1 cellular context compared by ENCODE assay signal in the genomic region with DNA sequence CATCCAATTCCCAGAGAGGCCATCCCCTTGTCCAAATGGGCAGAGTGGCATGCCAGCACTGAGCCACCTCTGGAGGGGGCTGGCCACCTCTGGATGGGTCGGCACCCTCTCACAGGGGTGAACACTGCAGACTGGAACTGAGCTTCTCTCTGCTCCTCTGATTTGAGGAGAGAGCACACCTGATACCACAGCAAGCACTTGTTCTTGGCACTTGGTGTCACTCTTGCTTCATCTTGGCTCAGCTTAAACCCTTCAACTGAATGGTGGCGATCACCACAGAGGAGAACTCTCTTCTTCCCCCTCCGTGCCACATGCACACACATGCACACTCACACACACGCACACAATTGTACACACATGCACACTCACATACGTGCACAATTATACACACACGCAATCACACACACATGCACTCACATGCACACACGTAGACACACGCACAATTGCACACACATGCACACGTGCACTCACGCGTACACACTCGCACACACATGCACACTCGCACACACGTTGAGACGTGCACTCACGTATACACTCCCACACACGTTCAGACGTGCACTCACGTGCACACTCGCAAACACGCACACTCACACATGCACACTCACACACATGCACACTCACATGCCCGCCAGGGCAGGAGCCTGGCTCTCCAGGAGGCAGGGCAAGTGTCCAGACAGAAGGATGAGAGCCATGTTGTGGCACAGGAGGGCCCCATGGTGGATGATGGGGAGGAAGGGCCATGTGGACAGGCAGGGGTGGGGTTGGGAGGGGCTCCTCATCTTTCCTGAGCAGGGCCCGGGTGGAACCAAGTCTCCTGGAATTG.
TF ChIP-seq lines count a peak whose summit lies in the region.

No MANE protein-coding gene starts in this region.

TF ChIP-seq in HepG2, 621 proteins besides CTCF, POLR2A, EP300 and RAD21:
- no peak for TF ChIP-seq ZNF567 (CRISPR knock-in tag; IDR thresholded peaks at IDR 0.05; ENCODE audit: borderline replicate concordance)
- TF ChIP-seq TGIF2 (CRISPR knock-in tag; IDR thresholded peaks at IDR 0.05): no peak
- TF ChIP-seq ZNF550 (CRISPR knock-in tag; IDR thresholded peaks at IDR 0.05; ENCODE audit: borderline replicate concordance): no peak
- TF ChIP-seq TARDBP (CRISPR knock-in tag; IDR thresholded peaks at IDR 0.05): 0 out of 2 replicates have a peak, but pooled peaks have one; percentile 13
- peak; percentile 63 for TF ChIP-seq STAG1 (CRISPR knock-in tag; IDR thresholded peaks at IDR 0.05)
- no peak for TF ChIP-seq ZNF224 (CRISPR knock-in tag; IDR thresholded peaks at IDR 0.05)
- TF ChIP-seq NONO (IDR thresholded peaks at IDR 0.05): no peak
- TF ChIP-seq NONO (CRISPR knock-in tag; conservative IDR thresholded peaks at IDR 0.05): 0 out of 2 replicates have a peak, but pooled peaks have one; percentile 34
- no peak for TF ChIP-seq ZSCAN22 (CRISPR knock-in tag; IDR thresholded peaks at IDR 0.05)
- TF ChIP-seq SIN3B (IDR thresholded peaks at IDR 0.05; ENCODE audit: low read length): no peak
- TF ChIP-seq CBX1 (IDR thresholded peaks at IDR 0.05; ENCODE audit: low read depth): no peak
- TF ChIP-seq ARID2 (CRISPR knock-in tag; IDR thresholded peaks at IDR 0.05; ENCODE audit: borderline replicate concordance): no peak
- no peak for TF ChIP-seq ZNF12 (CRISPR knock-in tag; IDR thresholded peaks at IDR 0.05)
- TF ChIP-seq NKX3-1 (CRISPR knock-in tag; IDR thresholded peaks at IDR 0.05): no peak
- TF ChIP-seq, protein P1, sequence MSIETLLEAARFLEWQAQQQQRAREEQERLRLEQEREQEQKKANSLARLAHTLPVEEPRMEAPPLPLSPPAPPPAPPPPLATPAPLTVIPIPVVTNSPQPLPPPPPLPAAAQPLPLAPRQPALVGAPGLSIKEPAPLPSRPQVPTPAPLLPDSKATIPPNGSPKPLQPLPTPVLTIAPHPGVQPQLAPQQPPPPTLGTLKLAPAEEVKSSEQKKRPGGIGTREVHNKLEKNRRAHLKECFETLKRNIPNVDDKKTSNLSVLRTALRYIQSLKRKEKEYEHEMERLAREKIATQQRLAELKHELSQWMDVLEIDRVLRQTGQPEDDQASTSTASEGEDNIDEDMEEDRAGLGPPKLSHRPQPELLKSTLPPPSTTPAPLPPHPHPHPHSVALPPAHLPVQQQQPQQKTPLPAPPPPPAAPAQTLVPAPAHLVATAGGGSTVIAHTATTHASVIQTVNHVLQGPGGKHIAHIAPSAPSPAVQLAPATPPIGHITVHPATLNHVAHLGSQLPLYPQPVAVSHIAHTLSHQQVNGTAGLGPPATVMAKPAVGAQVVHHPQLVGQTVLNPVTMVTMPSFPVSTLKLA (IDR thresholded peaks at IDR 0.05): peak; percentile 62
